9 cellular contexts compared by ENCODE assay signal in the genomic region with DNA sequence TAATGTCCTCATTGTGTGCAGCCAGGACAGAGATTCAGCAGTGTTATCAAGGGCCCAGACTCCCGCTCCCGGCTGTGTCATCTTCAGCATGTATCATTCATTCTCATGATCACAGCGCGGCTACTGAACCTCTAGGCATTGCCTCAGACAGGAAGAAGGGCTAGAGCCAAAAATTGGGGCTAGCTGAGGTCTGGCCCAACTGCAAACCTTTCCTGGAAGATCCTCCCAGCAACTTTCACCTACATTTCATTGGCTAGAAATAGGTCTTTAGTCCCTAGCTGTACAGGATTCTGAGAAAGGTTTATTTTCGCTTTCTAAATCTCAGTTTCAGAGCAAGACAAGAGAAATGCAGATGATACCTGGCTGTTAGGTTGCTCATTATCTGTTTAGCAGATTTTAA.
A peak's percentile ranks its signal among the peaks of the same experiment; 100 is the strongest.
DNase-seq lines count a peak whose midpoint lies in the region; ATAC-seq and TF ChIP-seq lines count a peak whose summit lies in the region.
"Had no signal": no experiment of that assay in that cellular context is flagged by ENCODE, and none has a peak within 500 bp of the region (broad histone marks: within the 10 kb centered on the region; RNA-seq: fewer than 3 reads in every experiment).

No MANE protein-coding gene starts in this region.

- TF ChIP-seq CTCF in OCI-LY7 (conservative IDR thresholded peaks at IDR 0.05; ENCODE audit: low read length) (no peak), uterus (IDR thresholded peaks at IDR 0.05) (no peak), sigmoid colon (IDR thresholded peaks at IDR 0.05) (no peak), WERI-Rb-1 (IDR thresholded peaks at IDR 0.05; ENCODE audit: low read depth, low read length) (no peak)

- H4K20me1 ChIP-seq in OCI-LY7 (ENCODE audit: insufficient read depth, low read length): no peaks in the 10 kb centered on the region

- H2AFZ ChIP-seq in OCI-LY7 (ENCODE audit: low read length): 0 out of 2 replicates have a peak overlapping the region, but pooled peaks have one; percentile 43

- H3K9me3 ChIP-seq in OCI-LY7 (ENCODE audit: low read length): no peaks in the 10 kb centered on the region
- H3K9me3 ChIP-seq in uterus: no peaks in the 10 kb centered on the region
- no peaks in the 10 kb centered on the region for H3K9me3 ChIP-seq in sigmoid colon
- H3K9me3 ChIP-seq in WERI-Rb-1 (ENCODE audit: severe bottlenecking): no peaks in the 10 kb centered on the region
- H3K9me3 ChIP-seq: Peyer's patch had no signal

- H3K27me3 ChIP-seq in uterus (no peaks in the 10 kb centered on the region), sigmoid colon (no peaks in the 10 kb centered on the region), WERI-Rb-1 (ENCODE audit: insufficient read depth, low read depth, severe bottlenecking) (no peaks in the 10 kb centered on the region)
- H3K27me3 ChIP-seq: Peyer's patch had no signal

- H3K27ac ChIP-seq in OCI-LY7 (ENCODE audit: low read depth, low read length, poor library complexity, severe bottlenecking): no peak overlapping the region
- no peak overlapping the region for H3K27ac ChIP-seq in uterus
- peak overlapping the region in 1 of 4 donors; percentile 9 for H3K27ac ChIP-seq in sigmoid colon
- no peak overlapping the region for H3K27ac ChIP-seq in WERI-Rb-1

- H3K9me2 ChIP-seq in OCI-LY7 (ENCODE audit: insufficient read depth, low read length): no peaks in the 10 kb centered on the region

- H3K36me3 ChIP-seq in OCI-LY7 (ENCODE audit: insufficient read depth, low read length) (peaks cover 6% of the 10 kb centered on the region), uterus (no peaks in the 10 kb centered on the region), sigmoid colon (peaks cover 0 to 4% (median 0%) of the 10 kb centered on the region in 4 donors), WERI-Rb-1 (no peaks in the 10 kb centered on the region)
- H3K36me3 ChIP-seq: Peyer's patch had no signal

- H3K4me3 ChIP-seq in OCI-LY7 (ENCODE audit: low read depth, low read length, poor library complexity, severe bottlenecking): no peak overlapping the region
- H3K4me3 ChIP-seq in uterus: no peak overlapping the region
- no peak overlapping the region for H3K4me3 ChIP-seq in sigmoid colon
- no peak overlapping the region for H3K4me3 ChIP-seq in WERI-Rb-1 (ENCODE audit: low read depth, low read length)
- H3K4me3 ChIP-seq: Peyer's patch had no signal

- peaks cover 19% of the 10 kb centered on the region for H3K4me1 ChIP-seq in OCI-LY7 (ENCODE audit: insufficient read depth, low read length, poor library complexity, severe bottlenecking)
- H3K4me1 ChIP-seq in uterus: no peaks in the 10 kb centered on the region
- H3K4me1 ChIP-seq in sigmoid colon: peaks cover 0 to 16% (median 9%) of the 10 kb centered on the region in 4 donors
- H3K4me1 ChIP-seq: Peyer's patch had no signal

- BruUV-seq in OCI-LY7 (replicated peaks; lab: Mats Ljungman, UMichigan): no TSS peak

- H3K4me2 ChIP-seq in OCI-LY7 (ENCODE audit: low read length): peak overlapping the region; percentile 36

- intact Hi-C loops in OCI-LY7 (cut with micrococcal nuclease; ENCODE audit: unreplicated experiment): no loop called here
- intact Hi-C loops in uterus (cut with DNase I; ENCODE audit: low total_unique reads): no loop called here
- intact Hi-C loops in sigmoid colon (cut with DNase I): no loop called here

- no peak for TF ChIP-seq POLR2A in uterus (IDR thresholded peaks at IDR 0.05)
- no peak for TF ChIP-seq POLR2A in sigmoid colon (IDR thresholded peaks at IDR 0.05)

- ATAC-seq in GM18907 (IDR thresholded peaks at IDR 0.05; ENCODE audit: unreplicated experiment) (peak; percentile 73), GM21737 (IDR thresholded peaks at IDR 0.05; ENCODE audit: unreplicated experiment) (peak; percentile 82)

- WGBS in sigmoid colon, 2 donors: 91 to 92% methylated on average over 5 of the region's 5 CpGs

- DNase-seq in OCI-LY7 (ENCODE audit: low spot score) (no peak), myocyte (ENCODE audit: low read depth) (peak; percentile 43), uterus (no peak), sigmoid colon (no peak), WERI-Rb-1 (no peak), AML-193 (lab: John Stamatoyannopoulos, UW) (no peak)
- DNase-seq: Peyer's patch had no signal

- POLR2A ChIA-PET in OCI-LY7 (lab: Charles Lee): interaction anchor here (1.1 to 1.4 kb wide), 3 partner anchors 11 to 82 kb away, joined by 4 to 8 read pairs (median 6); partner anchors contain the start of gene CREM

- CTCF ChIA-PET in OCI-LY7 (lab: Charles Lee; ENCODE audit: unreplicated experiment): interaction anchor here (1.2 kb wide), 1 partner anchor 13 kb away, joined by 3 read pairs; no protein-coding TSS in a partner anchor

- no peak for TF ChIP-seq EP300 in sigmoid colon (IDR thresholded peaks at IDR 0.05)

- no peaks in the 10 kb centered on the region for H3K79me2 ChIP-seq in OCI-LY7 (ENCODE audit: insufficient read depth, low read depth, low read length)
